In the genomic region with DNA sequence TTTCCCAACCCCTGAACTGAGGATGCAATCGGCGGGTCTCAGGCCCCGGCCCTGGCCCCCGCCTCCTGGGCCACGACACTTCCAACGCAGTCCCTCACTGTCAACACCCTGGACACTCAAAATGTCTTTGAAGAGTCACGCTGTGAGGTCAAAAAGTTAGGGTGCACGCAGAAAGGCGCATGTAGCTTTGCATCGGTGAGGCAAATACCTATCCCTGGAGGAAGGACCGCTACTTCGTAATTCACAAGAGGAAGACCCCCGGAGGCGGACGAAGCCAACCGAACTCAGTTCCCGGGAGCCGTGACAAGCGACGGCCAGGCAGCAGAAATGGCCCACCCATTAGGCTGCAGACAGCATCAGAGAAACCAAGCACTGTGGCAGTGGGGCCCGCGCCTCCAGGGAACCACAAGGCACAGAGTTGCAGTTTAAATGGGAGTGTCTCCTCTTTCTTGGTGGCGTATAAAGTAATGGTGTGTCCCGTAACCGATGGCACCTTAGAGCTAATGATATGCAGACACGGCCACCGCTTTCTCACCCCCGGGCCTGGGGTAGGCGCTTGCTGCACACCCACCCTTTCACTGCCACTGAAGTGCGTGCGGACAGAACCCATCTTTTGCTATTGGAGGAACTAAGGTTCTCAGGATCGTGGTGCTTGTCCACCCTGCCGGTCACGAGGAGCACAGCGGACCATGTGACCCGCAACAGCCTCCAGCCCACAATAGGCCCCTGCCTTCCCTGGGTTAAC, we compare ENCODE assay signal across 22 cellular contexts. TPM values are rescaled to one million over a fixed set of nuclear protein-coding genes. Genes with fewer than 3 reads are reported as not detected.
DNase-seq lines count a peak whose midpoint lies in the region; ATAC-seq, FAIRE-seq and TF ChIP-seq lines count a peak whose summit lies in the region.
"Had no signal": no experiment of that assay in that cellular context is flagged by ENCODE, and none has a peak within 500 bp of the region (broad histone marks: within the 10 kb centered on the region; RNA-seq: fewer than 3 reads in every experiment).

No MANE protein-coding gene starts in this region.

- DNase-seq in ELF-1 (ENCODE audit: low read depth, low spot score) (peak; percentile 45), WTC11 (ENCODE audit: low spot score) (no peak), kidney (peak; percentile 57), retina (peak; percentile 36), GM10266 (ENCODE audit: extremely low spot score) (no peak), DMS153 (lab: John Stamatoyannopoulos, UW) (no peak)
- DNase-seq in stimulated activated CD4-positive, alpha-beta T cell treated with anti-CD3 and anti-CD28 coated beads, Interleukin-2, amount 100 ng/mL, for 48 hours: no peak
- DNase-seq: Calu3; CD8-positive, alpha-beta T cell; DMS53; EL; Karpas-422; MG63; NCI-H1092; NCI-H1436 treated with DMSO at 0.1 percent for 48 hours; NCI-H2029; NCI-H345; NCI-H524 treated with DMSO at 0.1 percent for 48 hours; SJCRH30 had no signal

- no peak for FAIRE-seq in kidney (lab: Jason Lieb, UNC)
- FAIRE-seq: H54 had no signal

- H3K4me3 ChIP-seq in kidney (ENCODE audit: low read length in 2 of 2): no peak overlapping the region
- H3K4me3 ChIP-seq: BLaER1 treated with 17β-estradiol and CSF1 and Interleukin-3, amounts not matched to agents 10 nM and 100 nM; MG63; SJCRH30 had no signal

- no peak overlapping the region for H3K4me3 Mint-ChIP-seq in WTC11
- H3K4me3 Mint-ChIP-seq: CD8-positive, alpha-beta T cell had no signal

- no peaks in the 10 kb centered on the region for H3K36me3 Mint-ChIP-seq in WTC11
- H3K36me3 Mint-ChIP-seq: CD8-positive, alpha-beta T cell had no signal

- H3K4me1 Mint-ChIP-seq in WTC11: peaks cover 15% of the 10 kb centered on the region

- POLR2A ChIA-PET in WTC11 (lab: Charles Lee): no interaction called here

- H3K9ac ChIP-seq in kidney (ENCODE audit: low read length in 2 of 2): no peak overlapping the region
- H3K9ac ChIP-seq: BLaER1 treated with 17β-estradiol and CSF1 and Interleukin-3, amounts not matched to agents 10 nM and 100 nM had no signal

- intact Hi-C loops in kidney (cut with DNase I): no loop called here

- CTCF ChIA-PET in WTC11 (lab: Charles Lee): interaction anchor here (1.1 kb wide), 1 partner anchor 25 kb away, joined by 3 read pairs; no protein-coding TSS in a partner anchor

- TF ChIP-seq CTCF in WTC11 (IDR thresholded peaks at IDR 0.05) (no peak), kidney (IDR thresholded peaks at IDR 0.05; ENCODE audit: borderline replicate concordance, extremely low read depth, insufficient read depth) (no peak), GM10266 (IDR thresholded peaks at IDR 0.05; ENCODE audit: control insufficient read depth, insufficient read depth, low read depth, missing control alignments) (no peak)

- no peak overlapping the region for H3K27ac Mint-ChIP-seq in WTC11
- H3K27ac Mint-ChIP-seq: CD8-positive, alpha-beta T cell had no signal

- peaks cover 4% of the 10 kb centered on the region for H3K27me3 Mint-ChIP-seq in WTC11 (ENCODE audit: low read depth)

- H3K27ac ChIP-seq in kidney (ENCODE audit: low read depth in 2 of 2, low read length in 2 of 2): no peak overlapping the region
- H3K27ac ChIP-seq: BLaER1 treated with 17β-estradiol and CSF1 and Interleukin-3, amounts not matched to agents 10 nM and 100 nM; SJCRH30 had no signal

- H3K9me3 ChIP-seq in kidney (ENCODE audit: control insufficient read depth in 1 of 2, low read length in 2 of 2): no peaks in the 10 kb centered on the region
- H3K9me3 ChIP-seq: BLaER1 treated with 17β-estradiol and CSF1 and Interleukin-3, amounts not matched to agents 10 nM and 100 nM; MG63; SJCRH30 had no signal

- H3K36me3 ChIP-seq in kidney (ENCODE audit: control insufficient read depth in 1 of 2, insufficient read depth in 2 of 2, low read length in 2 of 2): no peaks in the 10 kb centered on the region
- H3K36me3 ChIP-seq: BLaER1 treated with 17β-estradiol and CSF1 and Interleukin-3, amounts not matched to agents 10 nM and 100 nM; SJCRH30 had no signal

- no peaks in the 10 kb centered on the region for H3K9me3 Mint-ChIP-seq in WTC11
- H3K9me3 Mint-ChIP-seq: CD8-positive, alpha-beta T cell had no signal

- no peaks in the 10 kb centered on the region for H3K4me1 ChIP-seq in kidney (ENCODE audit: control insufficient read depth in 1 of 2, insufficient read depth in 1 of 2, low read depth in 1 of 2, low read length in 2 of 2)
- H3K4me1 ChIP-seq: SJCRH30 had no signal

- peak; percentile 70 for ATAC-seq in WTC11
- ATAC-seq: CD8-positive, alpha-beta T cell had no signal

TF ChIP-seq in WTC11, 78 proteins besides CTCF, POLR2A, EP300 and RAD21:
- TF ChIP-seq, protein P1, sequence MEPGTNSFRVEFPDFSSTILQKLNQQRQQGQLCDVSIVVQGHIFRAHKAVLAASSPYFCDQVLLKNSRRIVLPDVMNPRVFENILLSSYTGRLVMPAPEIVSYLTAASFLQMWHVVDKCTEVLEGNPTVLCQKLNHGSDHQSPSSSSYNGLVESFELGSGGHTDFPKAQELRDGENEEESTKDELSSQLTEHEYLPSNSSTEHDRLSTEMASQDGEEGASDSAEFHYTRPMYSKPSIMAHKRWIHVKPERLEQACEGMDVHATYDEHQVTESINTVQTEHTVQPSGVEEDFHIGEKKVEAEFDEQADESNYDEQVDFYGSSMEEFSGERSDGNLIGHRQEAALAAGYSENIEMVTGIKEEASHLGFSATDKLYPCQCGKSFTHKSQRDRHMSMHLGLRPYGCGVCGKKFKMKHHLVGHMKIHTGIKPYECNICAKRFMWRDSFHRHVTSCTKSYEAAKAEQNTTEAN (CRISPR knock-in tag; IDR thresholded peaks at IDR 0.05): no peak
- TF ChIP-seq, protein P2, sequence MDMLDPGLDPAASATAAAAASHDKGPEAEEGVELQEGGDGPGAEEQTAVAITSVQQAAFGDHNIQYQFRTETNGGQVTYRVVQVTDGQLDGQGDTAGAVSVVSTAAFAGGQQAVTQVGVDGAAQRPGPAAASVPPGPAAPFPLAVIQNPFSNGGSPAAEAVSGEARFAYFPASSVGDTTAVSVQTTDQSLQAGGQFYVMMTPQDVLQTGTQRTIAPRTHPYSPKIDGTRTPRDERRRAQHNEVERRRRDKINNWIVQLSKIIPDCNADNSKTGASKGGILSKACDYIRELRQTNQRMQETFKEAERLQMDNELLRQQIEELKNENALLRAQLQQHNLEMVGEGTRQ (CRISPR knock-in tag; IDR thresholded peaks at IDR 0.05): peak; percentile 84
- TF ChIP-seq, protein P3, sequence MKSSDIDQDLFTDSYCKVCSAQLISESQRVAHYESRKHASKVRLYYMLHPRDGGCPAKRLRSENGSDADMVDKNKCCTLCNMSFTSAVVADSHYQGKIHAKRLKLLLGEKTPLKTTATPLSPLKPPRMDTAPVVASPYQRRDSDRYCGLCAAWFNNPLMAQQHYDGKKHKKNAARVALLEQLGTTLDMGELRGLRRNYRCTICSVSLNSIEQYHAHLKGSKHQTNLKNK (CRISPR knock-in tag; IDR thresholded peaks at IDR 0.05): no peak
- TF ChIP-seq ZNF423 (CRISPR knock-in tag; IDR thresholded peaks at IDR 0.05) (no peak), ATF1 (CRISPR knock-in tag; IDR thresholded peaks at IDR 0.05) (no peak), SMAD4 (CRISPR knock-in tag; IDR thresholded peaks at IDR 0.05) (no peak), CREB1 (CRISPR knock-in tag; IDR thresholded peaks at IDR 0.05) (no peak), ELF4 (CRISPR knock-in tag; IDR thresholded peaks at IDR 0.05; ENCODE audit: low read depth) (no peak), ETV6 (CRISPR knock-in tag; IDR thresholded peaks at IDR 0.05) (no peak), TP53 (CRISPR knock-in tag; IDR thresholded peaks at IDR 0.05) (no peak), GABPB1 (CRISPR knock-in tag; IDR thresholded peaks at IDR 0.05) (no peak)
- TF ChIP-seq, protein P4, sequence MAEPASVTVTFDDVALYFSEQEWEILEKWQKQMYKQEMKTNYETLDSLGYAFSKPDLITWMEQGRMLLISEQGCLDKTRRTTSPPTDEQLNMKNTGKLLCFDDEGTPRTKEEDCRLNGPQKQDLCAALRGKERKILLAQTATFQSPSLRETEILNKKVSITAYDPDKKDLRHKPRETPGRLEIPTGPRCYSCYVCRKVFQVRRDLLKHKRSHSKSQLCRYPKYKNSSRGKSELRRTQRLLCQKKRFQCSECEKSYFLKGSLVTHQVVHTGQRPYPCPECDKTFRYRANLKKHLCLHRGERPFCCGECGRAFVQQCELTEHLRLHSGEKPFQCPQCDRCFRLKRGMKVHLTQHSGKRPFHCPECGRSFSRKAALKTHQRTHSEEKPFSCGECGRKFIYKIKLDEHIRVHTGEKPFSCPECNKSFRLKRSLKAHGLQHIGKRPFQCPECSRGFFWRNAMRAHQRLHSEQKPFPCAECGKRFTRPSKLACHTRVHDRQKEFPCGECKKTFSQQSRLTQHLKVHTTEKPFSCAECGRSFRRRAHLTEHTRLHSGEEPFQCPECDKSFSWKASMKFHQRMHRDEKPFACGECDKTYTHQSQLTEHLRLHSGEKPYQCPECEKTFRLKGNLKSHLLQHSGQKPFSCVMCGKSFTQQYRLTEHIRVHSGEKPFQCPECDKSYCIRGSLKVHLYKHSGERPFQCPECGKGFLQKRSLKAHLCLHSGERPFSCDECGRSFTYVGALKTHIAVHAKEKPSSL (CRISPR knock-in tag; conservative IDR thresholded peaks at IDR 0.05): no peak
- TF ChIP-seq, protein P5, sequence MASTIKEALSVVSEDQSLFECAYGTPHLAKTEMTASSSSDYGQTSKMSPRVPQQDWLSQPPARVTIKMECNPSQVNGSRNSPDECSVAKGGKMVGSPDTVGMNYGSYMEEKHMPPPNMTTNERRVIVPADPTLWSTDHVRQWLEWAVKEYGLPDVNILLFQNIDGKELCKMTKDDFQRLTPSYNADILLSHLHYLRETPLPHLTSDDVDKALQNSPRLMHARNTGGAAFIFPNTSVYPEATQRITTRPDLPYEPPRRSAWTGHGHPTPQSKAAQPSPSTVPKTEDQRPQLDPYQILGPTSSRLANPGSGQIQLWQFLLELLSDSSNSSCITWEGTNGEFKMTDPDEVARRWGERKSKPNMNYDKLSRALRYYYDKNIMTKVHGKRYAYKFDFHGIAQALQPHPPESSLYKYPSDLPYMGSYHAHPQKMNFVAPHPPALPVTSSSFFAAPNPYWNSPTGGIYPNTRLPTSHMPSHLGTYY (CRISPR knock-in tag; IDR thresholded peaks at IDR 0.05): no peak
- TF ChIP-seq, protein P6, sequence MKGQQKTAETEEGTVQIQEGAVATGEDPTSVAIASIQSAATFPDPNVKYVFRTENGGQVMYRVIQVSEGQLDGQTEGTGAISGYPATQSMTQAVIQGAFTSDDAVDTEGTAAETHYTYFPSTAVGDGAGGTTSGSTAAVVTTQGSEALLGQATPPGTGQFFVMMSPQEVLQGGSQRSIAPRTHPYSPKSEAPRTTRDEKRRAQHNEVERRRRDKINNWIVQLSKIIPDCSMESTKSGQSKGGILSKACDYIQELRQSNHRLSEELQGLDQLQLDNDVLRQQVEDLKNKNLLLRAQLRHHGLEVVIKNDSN (CRISPR knock-in tag; IDR thresholded peaks at IDR 0.05): peak; percentile 86
TF ChIP-seq in WTC11: peak in this region for 2.

RNA-seq across cellular contexts. Expression of a gene that starts 9.0 kb away (rescaled TPM):
- total RNA-seq in WTC11 (2021): 6.9 to 11.2 TPM (median 9.0 TPM) in 3 replicates
- 13.6 TPM for total RNA-seq in kidney
- polyA plus RNA-seq in kidney (ENCODE audit: insufficient read depth, low read depth, low replicate concordance): 2.0 TPM
- total RNA-seq: Calu3; CD8-positive, alpha-beta T cell; HT-29; SJCRH30 had no signal

Comparison
In these comparisons a context has a peak if more than half of its experiments do, and no peak if none do; other contexts are left out.
1. DNase-seq: peak in ELF-1 (single experiment), kidney (single experiment) and retina (single experiment); none in WTC11 (single experiment), stimulated activated CD4-positive, alpha-beta T cell treated with anti-CD3 and anti-CD28 coated beads, Interleukin-2, amount 100 ng/mL, for 48 hours (0 of 2), GM10266 (single experiment) and DMS153 (single experiment).